In the genomic region with DNA sequence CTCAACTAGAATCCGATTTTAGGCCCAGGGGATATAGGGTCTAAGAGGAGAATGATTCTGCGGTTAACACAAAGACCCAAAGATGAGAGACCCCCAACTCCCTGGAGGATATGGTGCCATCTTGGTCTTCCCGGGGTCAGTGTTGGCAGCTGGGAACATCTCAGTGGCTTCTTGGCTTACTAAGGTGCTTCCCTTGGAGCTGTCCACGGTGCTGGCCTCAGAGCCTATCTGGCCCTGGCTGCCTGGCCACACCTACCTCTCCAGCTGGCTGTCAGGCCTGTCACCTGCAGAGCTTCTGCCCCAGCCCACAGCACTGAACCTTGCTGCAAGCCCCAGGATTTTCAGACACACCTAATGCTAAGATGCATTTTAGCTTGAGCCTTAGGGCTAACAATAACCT, we compare ENCODE assay signal across 10 cellular contexts.
DNase-seq lines count a peak whose midpoint lies in the region; ATAC-seq and TF ChIP-seq lines count a peak whose summit lies in the region.
"Had no signal": no experiment of that assay in that cellular context is flagged by ENCODE, and none has a peak within 500 bp of the region (broad histone marks: within the 10 kb centered on the region; RNA-seq: fewer than 3 reads in every experiment).

No MANE protein-coding gene starts in this region.

- TF ChIP-seq CTCF in body of pancreas (IDR thresholded peaks at IDR 0.05), result no peak
- no peak for TF ChIP-seq CTCF in psoas muscle (IDR thresholded peaks at IDR 0.05)

- H3K4ac ChIP-seq in mesenchymal stem cell (ENCODE audit: low read depth in 1 of 2, low read length in 2 of 2), result no peak overlapping the region

- H3K4me2 ChIP-seq in mesenchymal stem cell (ENCODE audit: low read length, poor library complexity, severe bottlenecking), result no peak overlapping the region

- no peak overlapping the region for H4K8ac ChIP-seq in mesenchymal stem cell (ENCODE audit: low read length)

- no peak for TF ChIP-seq POLR2A in body of pancreas (IDR thresholded peaks at IDR 0.05)

- H2BK120ac ChIP-seq in mesenchymal stem cell (ENCODE audit: low read depth, low read length), result no peak overlapping the region

- ATAC-seq in body of pancreas (no peak), GM21529 (IDR thresholded peaks at IDR 0.05; ENCODE audit: unreplicated experiment) (no peak), psoas muscle (no peak)

- DNase-seq in G401 (ENCODE audit: low spot score) (peak; percentile 37), KBM-7 (peak; percentile 27), body of pancreas (peak; percentile 12 to 47 (median 32)), mesenchymal stem cell (peak; percentile 11), psoas muscle (no peak), NCI-H2171 (lab: John Stamatoyannopoulos, UW) (no peak)
- no peak for DNase-seq in activated CD4-positive, CD25-positive, alpha-beta regulatory T cell treated with anti-CD3 and anti-CD28 coated beads, Interleukin-2, amount 50 U/mL, for 72 hours
- DNase-seq: NK-92 treated with Interleukin-12 subunit alpha and Interleukin-12 subunit beta, amount 100 ng/mL, for 24 hours had no signal

- no peak overlapping the region for H3K23ac ChIP-seq in mesenchymal stem cell (ENCODE audit: low read length in 2 of 2)

- H3K79me1 ChIP-seq in mesenchymal stem cell (replicated peaks; ENCODE audit: low read length, poor library complexity, severe bottlenecking), result no peaks in the 10 kb centered on the region

- no peak overlapping the region for H2AK5ac ChIP-seq in mesenchymal stem cell (ENCODE audit: low read length, severe bottlenecking)

- no peak overlapping the region for H3K27ac ChIP-seq in body of pancreas
- no peak overlapping the region for H3K27ac ChIP-seq in mesenchymal stem cell (ENCODE audit: low read length, poor library complexity, severe bottlenecking)
- H3K27ac ChIP-seq in psoas muscle, result no peak overlapping the region
- H3K27ac ChIP-seq: HL-60 had no signal

- no peak overlapping the region for H3K18ac ChIP-seq in mesenchymal stem cell (ENCODE audit: low read depth in 1 of 2, low read length in 2 of 2)

- H3K14ac ChIP-seq in mesenchymal stem cell (ENCODE audit: low read length in 2 of 2), result no peak overlapping the region

- H3K9me3 ChIP-seq in body of pancreas (no peaks in the 10 kb centered on the region), mesenchymal stem cell (ENCODE audit: control insufficient read depth, low read length) (no peaks in the 10 kb centered on the region), psoas muscle (no peaks in the 10 kb centered on the region)

- H3K4me3 ChIP-seq in body of pancreas, result no peak overlapping the region
- no peak overlapping the region for H3K4me3 ChIP-seq in mesenchymal stem cell (ENCODE audit: insufficient read depth in 1 of 2, low read depth in 1 of 2, low read length in 2 of 2)
- no peak overlapping the region for H3K4me3 ChIP-seq in psoas muscle

- H2AFZ ChIP-seq in mesenchymal stem cell (ENCODE audit: low read depth, low read length), result no peak overlapping the region

- intact Hi-C loops in body of pancreas (cut with DNase I) (no loop called here), psoas muscle (cut with DNase I) (no loop called here)

- in situ Hi-C loops in G401 (cut with HindIII; ENCODE audit: low sequenced_read_pairs) (no loop called here), KBM-7 (cut with MboI; ENCODE audit: low pct_unique_long_range_greater_than_20kb, low sequenced_read_pairs) (loop anchor here (25.0 kb wide), 1 partner anchor 619 kb away; no protein-coding TSS in a partner anchor)

- no peak overlapping the region for H2BK15ac ChIP-seq in mesenchymal stem cell (ENCODE audit: low read depth, poor library complexity, severe bottlenecking)

- H3K9ac ChIP-seq in mesenchymal stem cell (ENCODE audit: low read length), result no peak overlapping the region

- H3K36me3 ChIP-seq in body of pancreas (replicated peaks in 1 of 2; ENCODE audit: insufficient read depth in 1 of 2, low read depth in 2 of 2), result no peaks in the 10 kb centered on the region
- no peaks in the 10 kb centered on the region for H3K36me3 ChIP-seq in mesenchymal stem cell (ENCODE audit: control insufficient read depth in 1 of 2, insufficient read depth in 2 of 2, low read depth in 1 of 2, low read length in 2 of 2)
- H3K36me3 ChIP-seq in psoas muscle (ENCODE audit: insufficient read depth in 1 of 2, low read depth in 1 of 2), result no peaks in the 10 kb centered on the region

- no peak overlapping the region for H4K91ac ChIP-seq in mesenchymal stem cell (ENCODE audit: low read length)

- no peak overlapping the region for H2BK5ac ChIP-seq in mesenchymal stem cell (ENCODE audit: low read depth, low read length, poor library complexity, severe bottlenecking)

- WGBS in body of pancreas, 2 donors, result 47 to 50% methylated on average over 4 of the region's 4 CpGs
- WGBS in mesenchymal stem cell, result 60% methylated on average over 4 of the region's 4 CpGs
- 51 to 54% (median 53%) methylated on average over 4 of the region's 4 CpGs for WGBS in psoas muscle, 3 donors

- H2BK12ac ChIP-seq in mesenchymal stem cell (ENCODE audit: low read length in 2 of 2), result no peak overlapping the region

- no peaks in the 10 kb centered on the region for H3K27me3 ChIP-seq in body of pancreas
- peaks cover 40 to 55% of the 10 kb centered on the region in 2 experiments for H3K27me3 ChIP-seq in mesenchymal stem cell (ENCODE audit: control insufficient read depth in 1 of 2, insufficient read depth in 1 of 2, low read length in 2 of 2)
- peaks cover 0 to 3% (median 1%) of the 10 kb centered on the region in 3 donors for H3K27me3 ChIP-seq in psoas muscle (ENCODE audit: insufficient read depth in 3 of 3, low read length in 2 of 3)

- H3K4me1 ChIP-seq in body of pancreas, result no peaks in the 10 kb centered on the region
- no peaks in the 10 kb centered on the region for H3K4me1 ChIP-seq in mesenchymal stem cell (ENCODE audit: control insufficient read depth, insufficient read depth, low read depth, low read length)
- no peaks in the 10 kb centered on the region for H3K4me1 ChIP-seq in psoas muscle

Comparison
In these comparisons a context has a peak if more than half of its experiments do, and no peak if none do; other contexts are left out.
1. DNase-seq: peak in G401 (single experiment), KBM-7 (single experiment), body of pancreas (4 of 4) and mesenchymal stem cell (single experiment); none in psoas muscle (0 of 2), activated CD4-positive, CD25-positive, alpha-beta regulatory T cell treated with anti-CD3 and anti-CD28 coated beads, Interleukin-2, amount 50 U/mL, for 72 hours (single experiment) and NCI-H2171 (single experiment).